Comparison of ENCODE assay signal across 21 cellular contexts in the genomic region with DNA sequence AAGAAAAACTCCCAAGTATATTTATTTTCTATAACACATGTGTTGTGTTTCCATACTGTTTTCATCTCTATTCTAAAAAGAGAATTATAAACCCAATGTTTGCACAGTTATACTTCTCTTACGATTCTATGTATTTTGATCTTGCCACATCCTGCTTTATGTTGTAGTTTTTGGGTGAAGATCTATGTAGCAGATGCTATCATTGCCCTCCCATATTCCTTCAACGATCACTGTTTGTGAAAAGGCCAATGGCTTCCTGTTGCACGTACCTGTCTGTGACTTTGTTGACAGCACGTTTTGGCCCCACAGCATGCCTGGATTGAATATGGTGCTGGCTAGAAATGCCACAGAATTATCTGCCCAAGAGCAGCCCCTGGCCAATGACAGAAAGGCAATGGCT.
DNase-seq lines count a peak whose midpoint lies in the region; ATAC-seq, FAIRE-seq and TF ChIP-seq lines count a peak whose summit lies in the region.
"Had no signal": no experiment of that assay in that cellular context is flagged by ENCODE, and none has a peak within 500 bp of the region (broad histone marks: within the 10 kb centered on the region; RNA-seq: fewer than 3 reads in every experiment).

No MANE protein-coding gene starts in this region.

- H4K20me1 ChIP-seq in DND-41 (ENCODE audit: insufficient read depth, low read length) (no peaks in the 10 kb centered on the region), H1 (replicated peaks in 1 of 2; ENCODE audit: control insufficient read depth in 1 of 2, insufficient read depth in 2 of 2, low read length in 2 of 2) (no peaks in the 10 kb centered on the region)
- H4K20me1 ChIP-seq: BLaER1 had no signal

- H3K56ac ChIP-seq in H1 (replicated peaks; ENCODE audit: insufficient read length, low read depth, low read length) = no peak overlapping the region

- peak overlapping the region; percentile 36 for H3K4me2 ChIP-seq in DND-41 (ENCODE audit: insufficient read depth, low read length)
- no peak overlapping the region for H3K4me2 ChIP-seq in H1 (ENCODE audit: insufficient read depth in 1 of 2, low read depth in 2 of 2, low read length in 2 of 2)
- H3K4me2 ChIP-seq: BLaER1 had no signal

- no peak for TF ChIP-seq EP300 in H1 (IDR thresholded peaks at IDR 0.05; ENCODE audit: borderline replicate concordance in 1 of 2, low read depth in 2 of 2, low read length in 2 of 2)
- no peak for TF ChIP-seq EP300 in gastroesophageal sphincter (IDR thresholded peaks at IDR 0.05)

- H3K4me1 Mint-ChIP-seq in activated CD4-positive, alpha-beta T cell treated with anti-CD3 and anti-CD28 coated beads, Interleukin-2, amount 10 ng/mL, durations not matched to agents 7 days and 5 days = peaks cover 37% of the 10 kb centered on the region
- peaks cover 20% of the 10 kb centered on the region for H3K4me1 Mint-ChIP-seq in activated CD4-positive, alpha-beta T cell treated with anti-CD3 and anti-CD28 coated beads for 36 hours
- peaks cover 3% of the 10 kb centered on the region for H3K4me1 Mint-ChIP-seq in stimulated activated effector memory CD8-positive, alpha-beta T cell treated with anti-CD3 and anti-CD28 coated beads, Interleukin-12 subunit alpha, Interleukin-12 subunit beta, amount 100 ng/mL, for 72 hours
- H3K4me1 Mint-ChIP-seq: CD14-positive monocyte had no signal

- POLR2A ChIA-PET in activated CD4-positive, alpha-beta T cell treated with anti-CD3 and anti-CD28 coated beads, Interleukin-2, amount 10 ng/mL, durations not matched to agents 7 days and 5 days (lab: Charles Lee) = no interaction called here
- POLR2A ChIA-PET in activated CD4-positive, alpha-beta T cell treated with anti-CD3 and anti-CD28 coated beads for 36 hours (lab: Charles Lee) = no interaction called here
- POLR2A ChIA-PET in H1 (lab: Charles Lee; ENCODE audit: partially characterized antibody) = no interaction called here

- TF ChIP-seq RAD21 in H1 (IDR thresholded peaks at IDR 0.05 in 1 of 2, conservative IDR thresholded peaks at IDR 0.05 in 1 of 2; ENCODE audit: low read depth in 2 of 2, low read length in 2 of 2) = no peak

- H4K91ac ChIP-seq in H1 (replicated peaks; ENCODE audit: insufficient read length, low read length) = no peak overlapping the region

- H3K36me3 ChIP-seq in DND-41 (ENCODE audit: insufficient read depth, low read length) (no peaks in the 10 kb centered on the region), KOPT-K1 (ENCODE audit: insufficient read depth, low read length) (no peaks in the 10 kb centered on the region), H1 (ENCODE audit: control insufficient read depth in 2 of 4, insufficient read depth in 4 of 4, low read length in 3 of 4) (no peaks in the 10 kb centered on the region), gastroesophageal sphincter (no peaks in the 10 kb centered on the region)
- H3K36me3 ChIP-seq: BLaER1 had no signal

- no peak overlapping the region for H2BK20ac ChIP-seq in H1 (ENCODE audit: low read length)

- H3K4me1 ChIP-seq in DND-41 (ENCODE audit: insufficient read depth, low read length) (peaks cover 36% of the 10 kb centered on the region), H1 (replicated peaks in 1 of 4; ENCODE audit: control insufficient read depth in 3 of 4, insufficient read depth in 4 of 4, low read length in 3 of 4) (0 out of 7 replicates have a peak, but pooled peaks cover 0 to 3% (median 0%) of the 10 kb centered on the region in 4 experiments), gastroesophageal sphincter (no peaks in the 10 kb centered on the region)
- H3K4me1 ChIP-seq: BLaER1 had no signal

- TF ChIP-seq CTCF in DND-41 (IDR thresholded peaks at IDR 0.05; ENCODE audit: borderline replicate concordance, extremely low read depth, low read length, poor library complexity, severe bottlenecking) = no peak
- no peak for TF ChIP-seq CTCF in H1 (IDR thresholded peaks at IDR 0.05; ENCODE audit: control extremely low read depth in 1 of 3, insufficient read depth in 1 of 3, low read depth in 1 of 3, low read length in 3 of 3)
- no peak for TF ChIP-seq CTCF in gastroesophageal sphincter (IDR thresholded peaks at IDR 0.05)

- H3K9ac ChIP-seq in DND-41 (ENCODE audit: low read depth, low read length) (peak overlapping the region; percentile 4), H1 (replicated peaks in 1 of 4; ENCODE audit: extremely low read depth in 1 of 4, low read depth in 3 of 4, low read length in 3 of 4) (no peak overlapping the region)
- H3K9ac ChIP-seq: BLaER1, GM23248 had no signal

- H3K27me3 Mint-ChIP-seq in activated CD4-positive, alpha-beta T cell treated with anti-CD3 and anti-CD28 coated beads, Interleukin-2, amount 10 ng/mL, durations not matched to agents 7 days and 5 days = no peaks in the 10 kb centered on the region
- H3K27me3 Mint-ChIP-seq in activated CD4-positive, alpha-beta T cell treated with anti-CD3 and anti-CD28 coated beads for 36 hours = no peaks in the 10 kb centered on the region
- H3K27me3 Mint-ChIP-seq: CD4-positive, alpha-beta memory T cell had no signal

- H3K4me3 Mint-ChIP-seq in activated CD4-positive, alpha-beta T cell treated with anti-CD3 and anti-CD28 coated beads, Interleukin-2, amount 10 ng/mL, durations not matched to agents 7 days and 5 days = no peak overlapping the region
- no peak overlapping the region for H3K4me3 Mint-ChIP-seq in activated CD4-positive, alpha-beta T cell treated with anti-CD3 and anti-CD28 coated beads for 36 hours
- H3K4me3 Mint-ChIP-seq in stimulated activated effector memory CD8-positive, alpha-beta T cell treated with anti-CD3 and anti-CD28 coated beads, Interleukin-12 subunit alpha, Interleukin-12 subunit beta, amount 100 ng/mL, for 72 hours = no peak overlapping the region
- H3K4me3 Mint-ChIP-seq: CD14-positive monocyte; CD4-positive, alpha-beta memory T cell; HFFc6 had no signal

- no peak overlapping the region for H3K18ac ChIP-seq in H1 (ENCODE audit: extremely low read depth, low read length)

- H3K36me3 Mint-ChIP-seq in activated CD4-positive, alpha-beta T cell treated with anti-CD3 and anti-CD28 coated beads, Interleukin-2, amount 10 ng/mL, durations not matched to agents 7 days and 5 days (ENCODE audit: low read depth) = peaks cover 14% of the 10 kb centered on the region
- no peaks in the 10 kb centered on the region for H3K36me3 Mint-ChIP-seq in activated CD4-positive, alpha-beta T cell treated with anti-CD3 and anti-CD28 coated beads for 36 hours (ENCODE audit: low read depth)
- H3K36me3 Mint-ChIP-seq in stimulated activated effector memory CD8-positive, alpha-beta T cell treated with anti-CD3 and anti-CD28 coated beads, Interleukin-12 subunit alpha, Interleukin-12 subunit beta, amount 100 ng/mL, for 72 hours = no peaks in the 10 kb centered on the region

- no peak for FAIRE-seq in H1 (lab: Jason Lieb, UNC)
- FAIRE-seq: GM12878, HTR-8/SVneo had no signal

- no peak overlapping the region for H3K4ac ChIP-seq in H1 (replicated peaks; ENCODE audit: insufficient read length, low read depth, low read length)

- no peak overlapping the region for H4K5ac ChIP-seq in H1 (ENCODE audit: insufficient read length, low read depth, low read length)

- no peak overlapping the region for H3K23ac ChIP-seq in H1 (ENCODE audit: insufficient read length)

- intact Hi-C loops in activated CD4-positive, alpha-beta T cell treated with anti-CD3 and anti-CD28 coated beads for 36 hours (cut with DNase I, micrococcal nuclease) = no loop called here

- H3K27ac ChIP-seq in DND-41 (ENCODE audit: low read length) (peak overlapping the region; percentile 64), KOPT-K1 (ENCODE audit: low read depth, low read length, poor library complexity, severe bottlenecking) (peak overlapping the region; percentile 78), H1 (ENCODE audit: low read depth, low read length) (no peak overlapping the region), gastroesophageal sphincter (no peak overlapping the region)
- H3K27ac ChIP-seq: BLaER1, GM23248 had no signal

- no peak for ATAC-seq in activated CD4-positive, alpha-beta T cell treated with anti-CD3 and anti-CD28 coated beads for 36 hours
- peak; percentile 87 for ATAC-seq in DND-41 (ENCODE audit: insufficient read depth, low read depth)
- ATAC-seq in gastroesophageal sphincter = no peak
- ATAC-seq in stimulated activated effector memory CD8-positive, alpha-beta T cell treated with anti-CD3 and anti-CD28 coated beads, Interleukin-12 subunit alpha, Interleukin-12 subunit beta, amount 100 ng/mL, for 72 hours = no peak
- ATAC-seq: GM12878, HCT116 had no signal

- H3K79me1 ChIP-seq in H1 (ENCODE audit: low read depth, low read length) = no peaks in the 10 kb centered on the region

- H3K27ac Mint-ChIP-seq in activated CD4-positive, alpha-beta T cell treated with anti-CD3 and anti-CD28 coated beads, Interleukin-2, amount 10 ng/mL, durations not matched to agents 7 days and 5 days = peak overlapping the region; percentile 80
- H3K27ac Mint-ChIP-seq in activated CD4-positive, alpha-beta T cell treated with anti-CD3 and anti-CD28 coated beads for 36 hours = no peak overlapping the region
- no peak overlapping the region for H3K27ac Mint-ChIP-seq in stimulated activated effector memory CD8-positive, alpha-beta T cell treated with anti-CD3 and anti-CD28 coated beads, Interleukin-12 subunit alpha, Interleukin-12 subunit beta, amount 100 ng/mL, for 72 hours
- H3K27ac Mint-ChIP-seq: CD4-positive, alpha-beta memory T cell; HFFc6 had no signal

- H2BK12ac ChIP-seq in H1 (ENCODE audit: low read depth, low read length) = peak overlapping the region; percentile 45; the same call in 1 of the 2 replicates

- CTCF ChIA-PET in activated CD4-positive, alpha-beta T cell treated with anti-CD3 and anti-CD28 coated beads, Interleukin-2, amount 10 ng/mL, durations not matched to agents 7 days and 5 days (lab: Charles Lee) = no interaction called here
- CTCF ChIA-PET in activated CD4-positive, alpha-beta T cell treated with anti-CD3 and anti-CD28 coated beads for 36 hours (lab: Charles Lee) = no interaction called here
- CTCF ChIA-PET in H1 (lab: Charles Lee; ENCODE audit: partially characterized antibody) = interaction anchor here (1.1 kb wide), 1 partner anchor 28 kb away, joined by 4 read pairs; no protein-coding TSS in a partner anchor

- no peak overlapping the region for H2BK120ac ChIP-seq in H1 (replicated peaks; ENCODE audit: low read depth, low read length)

- H3K27me3 ChIP-seq in DND-41 (ENCODE audit: insufficient read depth, low read length, poor library complexity) = no peaks in the 10 kb centered on the region
- no peaks in the 10 kb centered on the region for H3K27me3 ChIP-seq in H1 (replicated peaks in 1 of 4; ENCODE audit: control insufficient read depth in 3 of 4, extremely low read depth in 1 of 4, insufficient read depth in 3 of 4, low read length in 3 of 4)
- H3K27me3 ChIP-seq in gastroesophageal sphincter = no peaks in the 10 kb centered on the region
- H3K27me3 ChIP-seq: BLaER1 had no signal

- peak; percentile 19 for DNase-seq in activated CD4-positive, alpha-beta T cell treated with anti-CD3 and anti-CD28 coated beads, Interleukin-2, amount 10 ng/mL, durations not matched to agents 7 days and 5 days
- DNase-seq in activated CD4-positive, alpha-beta T cell treated with anti-CD3 and anti-CD28 coated beads for 36 hours = no peak
- DNase-seq in DND-41 (peak; percentile 44), H1 (ENCODE audit: low read depth in 1 of 2, low spot score in 2 of 2) (no peak)
- DNase-seq in stimulated activated CD4-positive, alpha-beta T cell treated with anti-CD3 and anti-CD28 coated beads, Interleukin-15, amount 100 ng/mL, for 24 hours = no peak
- no peak for DNase-seq in stimulated activated effector memory CD8-positive, alpha-beta T cell treated with anti-CD3 and anti-CD28 coated beads, Interleukin-12 subunit alpha, Interleukin-12 subunit beta, amount 100 ng/mL, for 72 hours (ENCODE audit: low spot score in 2 of 2)
- DNase-seq: 8988T; CD4-positive, alpha-beta memory T cell; DMS79 treated with DMSO at 0.1 percent for 48 hours; EL; GM23248; H7; HFFc6; IMR-90 had no signal

- no peak overlapping the region for H2BK5ac ChIP-seq in H1 (ENCODE audit: low read depth, low read length)

- no peak overlapping the region for H3K14ac ChIP-seq in H1 (ENCODE audit: insufficient read length)

- no peaks in the 10 kb centered on the region for H3K9me3 ChIP-seq in DND-41 (ENCODE audit: insufficient read depth, low read length, severe bottlenecking)
- no peaks in the 10 kb centered on the region for H3K9me3 ChIP-seq in KOPT-K1 (ENCODE audit: insufficient read depth, low read length, poor library complexity, severe bottlenecking)
- H3K9me3 ChIP-seq in H1 (ENCODE audit: insufficient read depth in 2 of 2, low read depth in 1 of 2, low read length in 1 of 2) = no peaks in the 10 kb centered on the region
- no peaks in the 10 kb centered on the region for H3K9me3 ChIP-seq in gastroesophageal sphincter
- H3K9me3 ChIP-seq: BLaER1 had no signal

- no peak overlapping the region for H4K8ac ChIP-seq in H1 (ENCODE audit: extremely low read depth, insufficient read depth, low read length)

- no peak overlapping the region for H2AK5ac ChIP-seq in H1 (ENCODE audit: low read depth, low read length)

- no peaks in the 10 kb centered on the region for H3K79me2 ChIP-seq in DND-41 (ENCODE audit: insufficient read depth, low read length)
- no peaks in the 10 kb centered on the region for H3K79me2 ChIP-seq in H1 (ENCODE audit: control insufficient read depth in 1 of 2, insufficient read depth in 2 of 2, low read length in 2 of 2)

- peak overlapping the region; percentile 49 for H2AFZ ChIP-seq in DND-41 (ENCODE audit: low read depth, low read length)
- no peak overlapping the region for H2AFZ ChIP-seq in H1 (ENCODE audit: low read length)
- H2AFZ ChIP-seq: GM23248 had no signal

- H3K9me3 Mint-ChIP-seq in activated CD4-positive, alpha-beta T cell treated with anti-CD3 and anti-CD28 coated beads, Interleukin-2, amount 10 ng/mL, durations not matched to agents 7 days and 5 days = peaks cover 8% of the 10 kb centered on the region
- no peaks in the 10 kb centered on the region for H3K9me3 Mint-ChIP-seq in activated CD4-positive, alpha-beta T cell treated with anti-CD3 and anti-CD28 coated beads for 36 hours (ENCODE audit: low read depth)
- no peaks in the 10 kb centered on the region for H3K9me3 Mint-ChIP-seq in stimulated activated effector memory CD8-positive, alpha-beta T cell treated with anti-CD3 and anti-CD28 coated beads, Interleukin-12 subunit alpha, Interleukin-12 subunit beta, amount 100 ng/mL, for 72 hours

- TF ChIP-seq POLR2A in H1 (IDR thresholded peaks at IDR 0.05; ENCODE audit: control extremely low read depth in 1 of 2, low read depth in 2 of 2, low read length in 2 of 2) = no peak
- TF ChIP-seq POLR2A in gastroesophageal sphincter (IDR thresholded peaks at IDR 0.05) = no peak

- H2BK15ac ChIP-seq in H1 (ENCODE audit: low read length) = no peak overlapping the region

- WGBS in H1 (ENCODE audit: extremely low coverage in 1 of 2, insufficient coverage in 1 of 2, insufficient read length in 1 of 2, insufficient replicate concordance in 2 of 2, low coverage in 1 of 2, low lambda C conversion rate in 2 of 2, missing lambda C conversion rate in 1 of 2), 2 experiments = 69% methylated on average over 4 of the region's 4 CpGs; no CpG with 5 or more reads in 1 of the 2 experiments
- 71 to 86% methylated on average over 4 of the region's 4 CpGs for WGBS in gastroesophageal sphincter (ENCODE audit: low coverage in 1 of 2), 2 donors

- H3K23me2 ChIP-seq in H1 (ENCODE audit: low read depth, low read length) = no peaks in the 10 kb centered on the region

- H3K4me3 ChIP-seq in DND-41 (ENCODE audit: low read depth in 1 of 2, low read length in 2 of 2) (0 out of 4 replicates have a peak overlapping the region, but pooled peaks of 1 of the 2 experiments have one; percentile 2), H1 (ENCODE audit: extremely low read depth in 1 of 4, insufficient read depth in 2 of 4, low read depth in 3 of 4, low read length in 4 of 4) (no peak overlapping the region), gastroesophageal sphincter (no peak overlapping the region)
- H3K4me3 ChIP-seq: BLaER1, GM12878, GM23248 had no signal

Comparison
In these comparisons a context has a peak if more than half of its experiments do, and no peak if none do; other contexts are left out.
1. DNase-seq: peak in activated CD4-positive, alpha-beta T cell treated with anti-CD3 and anti-CD28 coated beads, Interleukin-2, amount 10 ng/mL, durations not matched to agents 7 days and 5 days (single experiment) and DND-41 (single experiment); none in activated CD4-positive, alpha-beta T cell treated with anti-CD3 and anti-CD28 coated beads for 36 hours (single experiment), H1 (0 of 2), stimulated activated CD4-positive, alpha-beta T cell treated with anti-CD3 and anti-CD28 coated beads, Interleukin-15, amount 100 ng/mL, for 24 hours (single experiment) and stimulated activated effector memory CD8-positive, alpha-beta T cell treated with anti-CD3 and anti-CD28 coated beads, Interleukin-12 subunit alpha, Interleukin-12 subunit beta, amount 100 ng/mL, for 72 hours (0 of 2).
2. H3K27ac ChIP-seq: peak in DND-41 (single experiment) and KOPT-K1 (single experiment); none in H1 (single experiment) and gastroesophageal sphincter (0 of 4).